ENCODE assay signal across 29 cellular contexts in the genomic region with DNA sequence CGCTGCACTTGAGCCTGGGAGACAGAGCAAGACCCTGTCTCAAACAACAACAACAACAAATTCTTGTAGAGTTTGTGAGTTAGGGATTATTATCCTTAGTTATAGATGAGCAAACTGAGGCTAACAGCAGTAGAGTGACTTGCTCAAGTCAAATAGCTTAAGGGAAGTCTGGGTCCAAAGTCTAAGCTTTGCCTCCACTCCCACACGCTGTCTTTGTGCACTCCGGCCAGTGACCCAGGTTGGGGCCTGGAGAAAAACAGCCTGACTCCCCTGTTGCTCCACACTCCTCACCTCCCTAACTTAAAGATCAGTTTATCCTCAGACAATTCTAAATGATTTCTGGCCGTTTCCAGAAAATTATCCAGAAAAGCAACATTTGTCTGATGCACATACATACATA. TPM values are rescaled to one million over a fixed set of nuclear protein-coding genes. Genes with fewer than 3 reads are reported as not detected.
DNase-seq lines count a peak whose midpoint lies in the region; ATAC-seq and TF ChIP-seq lines count a peak whose summit lies in the region.
"Had no signal": no experiment of that assay in that cellular context is flagged by ENCODE, and none has a peak within 500 bp of the region (broad histone marks: within the 10 kb centered on the region; RNA-seq: fewer than 3 reads in every experiment).

No MANE protein-coding gene starts in this region.

- H3K27me3 Mint-ChIP-seq in GM23338 (ENCODE audit: insufficient read depth, low read depth, poor library complexity) (peaks cover 23% of the 10 kb centered on the region), WTC11 (ENCODE audit: low read depth) (no peaks in the 10 kb centered on the region; the same call in 1 of the 2 replicates), progenitor cell of endocrine pancreas (no peaks in the 10 kb centered on the region)
- no peaks in the 10 kb centered on the region for H3K27me3 Mint-ChIP-seq in stimulated activated naive CD8-positive, alpha-beta T cell treated with anti-CD3 and anti-CD28 coated beads, Interleukin-15, amount 100 ng/mL, for 72 hours
- H3K27me3 Mint-ChIP-seq: activated naive CD8-positive, alpha-beta T cell treated with anti-CD3 and anti-CD28 coated beads, Interleukin-2, amount 50 U/mL, for 24 hours; dendritic cell treated with granulocyte-macrophage colony-stimulating factor and Interleukin-4, amounts not matched to agents 40 ng/mL and 50 ng/mL, for 4 days; IgD-negative memory B cell had no signal

- H3K27me3 ChIP-seq in GM23338 (ENCODE audit: insufficient read depth): no peaks in the 10 kb centered on the region
- H3K27me3 ChIP-seq: esophagus muscularis mucosa, foreskin keratinocyte, neutrophil, upper lobe of left lung had no signal

- intact Hi-C loops in left colon (cut with DNase I, micrococcal nuclease): no loop called here

- no peaks in the 10 kb centered on the region for H4K20me1 ChIP-seq in GM23338 (replicated peaks; ENCODE audit: insufficient read depth)

- 0 out of 2 replicates have a peak, but pooled peaks cover 11% of the 10 kb centered on the region for H3F3A ChIP-seq in GM23338 (replicated peaks; ENCODE audit: low read depth)

- no peak for DNase-seq in GM23338 (ENCODE audit: low spot score)
- no peak for DNase-seq in WTC11 (ENCODE audit: low spot score)
- DNase-seq in left colon: no peak
- DNase-seq in progenitor cell of endocrine pancreas (ENCODE audit: low spot score, unreplicated experiment): no peak
- DNase-seq in stimulated activated naive CD8-positive, alpha-beta T cell treated with anti-CD3 and anti-CD28 coated beads, Interleukin-15, amount 100 ng/mL, for 72 hours: no peak
- DNase-seq in MV-4-11 (lab: John Stamatoyannopoulos, UW): no peak
- DNase-seq: activated CD4-positive, alpha-beta T cell treated with anti-CD3 and anti-CD28 coated beads for 48 hours; activated gamma-delta T cell; activated naive CD8-positive, alpha-beta T cell treated with anti-CD3 and anti-CD28 coated beads, Interleukin-2, amount 50 U/mL, for 24 hours; caudate nucleus; EL; foreskin keratinocyte; head of caudate nucleus; NCI-H1694; NCI-H446; NCI-H82; posterior cingulate gyrus; right cardiac atrium; stimulated activated CD4-positive, alpha-beta T cell treated with anti-CD3 and anti-CD28 coated beads, Interleukin-12 subunit alpha, Interleukin-12 subunit beta, amount 100 ng/mL, for 4 hours; stimulated activated CD4-positive, alpha-beta T cell treated with anti-CD3 and anti-CD28 coated beads, Interleukin-4, amount 100 ng/mL, for 1 hour; SW 1271; upper lobe of left lung; WERI-Rb-1 had no signal

- no peak overlapping the region for H3K4me2 ChIP-seq in GM23338

- no peaks in the 10 kb centered on the region for H3K79me2 ChIP-seq in GM23338 (replicated peaks; ENCODE audit: insufficient read depth)

- no peak overlapping the region for H3K4me3 ChIP-seq in GM23338
- H3K4me3 ChIP-seq: esophagus muscularis mucosa, upper lobe of left lung had no signal

- no peak overlapping the region for H3K4me3 Mint-ChIP-seq in GM23338
- H3K4me3 Mint-ChIP-seq in WTC11: no peak overlapping the region
- no peak overlapping the region for H3K4me3 Mint-ChIP-seq in progenitor cell of endocrine pancreas (ENCODE audit: low read depth)
- no peak overlapping the region for H3K4me3 Mint-ChIP-seq in stimulated activated naive CD8-positive, alpha-beta T cell treated with anti-CD3 and anti-CD28 coated beads, Interleukin-15, amount 100 ng/mL, for 72 hours
- H3K4me3 Mint-ChIP-seq: activated naive CD8-positive, alpha-beta T cell treated with anti-CD3 and anti-CD28 coated beads, Interleukin-2, amount 50 U/mL, for 24 hours; dendritic cell treated with granulocyte-macrophage colony-stimulating factor and Interleukin-4, amounts not matched to agents 40 ng/mL and 50 ng/mL, for 4 days had no signal

- TF ChIP-seq CTCF in GM23338 (conservative IDR thresholded peaks at IDR 0.05; ENCODE audit: low read depth in 2 of 2) (no peak), WTC11 (IDR thresholded peaks at IDR 0.05) (no peak), progenitor cell of endocrine pancreas (IDR thresholded peaks at IDR 0.05; ENCODE audit: unreplicated experiment) (no peak)

- no peaks in the 10 kb centered on the region; the same call in 2 of the 3 replicates for H3K9me3 Mint-ChIP-seq in GM23338
- no peaks in the 10 kb centered on the region for H3K9me3 Mint-ChIP-seq in WTC11
- no peaks in the 10 kb centered on the region for H3K9me3 Mint-ChIP-seq in progenitor cell of endocrine pancreas (ENCODE audit: low read depth)
- no peaks in the 10 kb centered on the region for H3K9me3 Mint-ChIP-seq in stimulated activated naive CD8-positive, alpha-beta T cell treated with anti-CD3 and anti-CD28 coated beads, Interleukin-15, amount 100 ng/mL, for 72 hours
- H3K9me3 Mint-ChIP-seq: activated naive CD8-positive, alpha-beta T cell treated with anti-CD3 and anti-CD28 coated beads, Interleukin-2, amount 50 U/mL, for 24 hours; dendritic cell treated with granulocyte-macrophage colony-stimulating factor and Interleukin-4, amounts not matched to agents 40 ng/mL and 50 ng/mL, for 4 days; IgD-negative memory B cell had no signal

- peak overlapping the region; percentile 78; the same call in 1 of the 2 replicates for H3K27ac ChIP-seq in GM23338 (ENCODE audit: low read depth)
- H3K27ac ChIP-seq: esophagus muscularis mucosa, foreskin keratinocyte, neutrophil, upper lobe of left lung, WERI-Rb-1 had no signal

- H3K4me1 Mint-ChIP-seq in GM23338 (peaks cover 36% of the 10 kb centered on the region), WTC11 (peaks cover 32% of the 10 kb centered on the region), progenitor cell of endocrine pancreas (ENCODE audit: low read depth) (peaks cover 16% of the 10 kb centered on the region)
- peaks cover 10% of the 10 kb centered on the region for H3K4me1 Mint-ChIP-seq in stimulated activated naive CD8-positive, alpha-beta T cell treated with anti-CD3 and anti-CD28 coated beads, Interleukin-15, amount 100 ng/mL, for 72 hours

- CTCF ChIA-PET in WTC11 (lab: Charles Lee): interaction anchor here (1.0 kb wide), 1 partner anchor 9 kb away, joined by 3 read pairs; the partner anchor contains the start of gene SIN3A

- H3K9me2 ChIP-seq in GM23338 (ENCODE audit: insufficient read depth): no peaks in the 10 kb centered on the region; the same call in 1 of the 2 replicates

- peaks cover 7% of the 10 kb centered on the region; the same call in 2 of the 3 replicates for H3K36me3 Mint-ChIP-seq in GM23338 (ENCODE audit: low read depth)
- H3K36me3 Mint-ChIP-seq in WTC11: peaks cover 4% of the 10 kb centered on the region; the same call in 1 of the 2 replicates
- no peaks in the 10 kb centered on the region for H3K36me3 Mint-ChIP-seq in progenitor cell of endocrine pancreas (ENCODE audit: insufficient read depth)
- H3K36me3 Mint-ChIP-seq: IgD-negative memory B cell had no signal

- H3K27ac Mint-ChIP-seq in GM23338: peak overlapping the region; percentile 63
- H3K27ac Mint-ChIP-seq in WTC11: peak overlapping the region; percentile 81
- H3K27ac Mint-ChIP-seq in progenitor cell of endocrine pancreas: peak overlapping the region; percentile 23
- no peak overlapping the region for H3K27ac Mint-ChIP-seq in stimulated activated naive CD8-positive, alpha-beta T cell treated with anti-CD3 and anti-CD28 coated beads, Interleukin-15, amount 100 ng/mL, for 72 hours
- H3K27ac Mint-ChIP-seq: activated naive CD8-positive, alpha-beta T cell treated with anti-CD3 and anti-CD28 coated beads, Interleukin-2, amount 50 U/mL, for 24 hours; dendritic cell treated with granulocyte-macrophage colony-stimulating factor and Interleukin-4, amounts not matched to agents 40 ng/mL and 50 ng/mL, for 4 days had no signal

- H3K4me1 ChIP-seq in GM23338 (ENCODE audit: insufficient read depth): peaks cover 27% of the 10 kb centered on the region
- H3K4me1 ChIP-seq: foreskin keratinocyte had no signal

- H3K36me3 ChIP-seq in GM23338 (ENCODE audit: insufficient read depth): peaks cover 8% of the 10 kb centered on the region
- H3K36me3 ChIP-seq: neutrophil, upper lobe of left lung, WERI-Rb-1 had no signal

- POLR2A ChIA-PET in WTC11 (lab: Charles Lee): no interaction called here

- ATAC-seq in GM23338: no peak
- ATAC-seq in WTC11: no peak
- peak; percentile 67 for ATAC-seq in left colon
- ATAC-seq in GM21619 (IDR thresholded peaks at IDR 0.05; ENCODE audit: unreplicated experiment): no peak
- ATAC-seq in GM21526 (IDR thresholded peaks at IDR 0.05; ENCODE audit: low FRiP score, unreplicated experiment): no peak
- no peak for ATAC-seq in stimulated activated naive CD8-positive, alpha-beta T cell treated with anti-CD3 and anti-CD28 coated beads, Interleukin-15, amount 100 ng/mL, for 72 hours
- ATAC-seq: activated naive CD8-positive, alpha-beta T cell treated with anti-CD3 and anti-CD28 coated beads, Interleukin-2, amount 50 U/mL, for 24 hours; foreskin keratinocyte; right cardiac atrium had no signal

- H2AFZ ChIP-seq in GM23338: no peak overlapping the region

TF ChIP-seq in GM23338, 12 proteins besides CTCF, POLR2A, EP300 and RAD21 (continues in another document):
- TF ChIP-seq NANOG (IDR thresholded peaks at IDR 0.05; ENCODE audit: borderline replicate concordance) (no peak), JUNB (IDR thresholded peaks at IDR 0.05; ENCODE audit: unreplicated experiment) (no peak), ZNF114 (CRISPR knock-in tag; IDR thresholded peaks at IDR 0.05) (no peak), STAT1 (IDR thresholded peaks at IDR 0.05; ENCODE audit: unreplicated experiment) (no peak), POLR2AphosphoS5 (IDR thresholded peaks at IDR 0.05; ENCODE audit: low read depth) (no peak)

TF ChIP-seq in WTC11, 78 proteins besides CTCF, POLR2A, EP300 and RAD21 (continues in another document):
- TF ChIP-seq TEAD4 (CRISPR knock-in tag; IDR thresholded peaks at IDR 0.05) (no peak), ATF1 (CRISPR knock-in tag; IDR thresholded peaks at IDR 0.05) (no peak), SP1 (CRISPR knock-in tag; conservative IDR thresholded peaks at IDR 0.05) (no peak), ZNF671 (CRISPR knock-in tag; IDR thresholded peaks at IDR 0.05) (no peak), E2F1 (CRISPR knock-in tag; IDR thresholded peaks at IDR 0.05) (no peak)

RNA-seq across cellular contexts. Expression of gene SIN3A, which starts 9.2 kb away (rescaled TPM):
- 68.4 and 73.0 TPM in 2 replicates for total RNA-seq in GM23338 (2014; rRNA removed; shearing (Covaris generic))
- polyA plus RNA-seq in GM23338 (2016; fragmentation: Nextera tagmentation; extraction: Ambion mirVana): 22.6 and 24.3 TPM in 2 replicates
- total RNA-seq in WTC11 (2021) (107 to 113 TPM (median 110 TPM) in 3 replicates), left colon (10 to 100 TPM; 45.7 to 56.1 TPM), progenitor cell of endocrine pancreas (91.8 and 96.4 TPM in 2 replicates)

Comparison
In these comparisons a context has a peak if more than half of its experiments do, and no peak if none do; other contexts are left out.
1. H3K27ac Mint-ChIP-seq: peak in GM23338 (single experiment), WTC11 (single experiment) and progenitor cell of endocrine pancreas (single experiment); none in stimulated activated naive CD8-positive, alpha-beta T cell treated with anti-CD3 and anti-CD28 coated beads, Interleukin-15, amount 100 ng/mL, for 72 hours (0 of 2).